ENCODE assay signal across 9 cellular contexts in the genomic region with DNA sequence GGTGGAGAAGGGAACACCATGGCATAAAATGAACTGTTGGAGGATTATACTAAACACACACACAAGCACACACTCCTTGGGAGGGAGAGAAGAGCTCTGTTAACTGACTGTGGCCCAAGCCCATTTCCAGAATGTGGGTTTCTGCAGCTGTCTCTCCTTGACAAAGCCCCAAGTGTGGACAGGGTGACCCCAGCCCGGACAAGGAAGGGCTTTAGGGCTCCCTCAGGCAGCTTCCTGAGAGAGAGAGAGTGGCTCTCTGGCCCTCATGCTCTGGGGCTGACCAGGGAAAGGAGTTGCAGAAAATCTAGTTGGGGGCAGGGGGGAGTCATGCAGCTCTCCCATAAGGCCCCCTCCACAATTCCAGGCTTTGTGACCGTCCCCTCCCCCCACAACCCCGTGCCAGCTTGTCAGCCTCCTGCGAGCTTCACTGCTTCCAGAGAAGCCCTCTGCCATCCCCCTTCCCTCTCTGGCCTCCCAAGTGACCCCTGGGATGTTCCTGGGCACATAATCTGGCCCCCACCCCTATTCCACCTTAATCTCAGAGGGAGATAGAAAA. TPM values are rescaled to one million over a fixed set of nuclear protein-coding genes. Genes with fewer than 3 reads are reported as not detected.
DNase-seq lines count a peak whose midpoint lies in the region; ATAC-seq, FAIRE-seq and TF ChIP-seq lines count a peak whose summit lies in the region.
"Had no signal": no experiment of that assay in that cellular context is flagged by ENCODE, and none has a peak within 500 bp of the region (broad histone marks: within the 10 kb centered on the region; RNA-seq: fewer than 3 reads in every experiment).

No MANE protein-coding gene starts in this region.

- no peak overlapping the region for H3K9ac ChIP-seq in smooth muscle cell (ENCODE audit: low read depth)
- H3K9ac ChIP-seq: KMS-11 had no signal

- no peaks in the 10 kb centered on the region for H3K9me3 ChIP-seq in smooth muscle cell (replicated peaks; ENCODE audit: low read depth)

- peak overlapping the region; percentile 70 for H3K4me3 ChIP-seq in GM23338
- peak overlapping the region; percentile 55 for H3K4me3 ChIP-seq in smooth muscle cell

- H3K36me3 ChIP-seq in GM23338 (ENCODE audit: insufficient read depth), result no peaks in the 10 kb centered on the region
- H3K36me3 ChIP-seq in smooth muscle cell (ENCODE audit: low read depth), result no peaks in the 10 kb centered on the region

- H3F3A ChIP-seq in GM23338 (replicated peaks; ENCODE audit: low read depth) (no peaks in the 10 kb centered on the region), smooth muscle cell (ENCODE audit: low read depth) (no peaks in the 10 kb centered on the region)

- H3K27ac ChIP-seq in GM23338 (ENCODE audit: low read depth) (peak overlapping the region; percentile 84), smooth muscle cell (ENCODE audit: low read depth) (no peak overlapping the region)
- H3K27ac ChIP-seq: KMS-11 had no signal

- intact Hi-C loops in left colon (cut with DNase I, micrococcal nuclease), result no loop called here

- H3K27me3 ChIP-seq in GM23338 (ENCODE audit: insufficient read depth) (no peaks in the 10 kb centered on the region), smooth muscle cell (ENCODE audit: low read depth) (no peaks in the 10 kb centered on the region)

- WGBS in smooth muscle cell (ENCODE audit: low lambda C conversion rate), result 54% methylated on average over 4 of the region's 4 CpGs

- peak overlapping the region; percentile 75 for H3K4me3 Mint-ChIP-seq in GM23338

- peaks cover 4% of the 10 kb centered on the region for H3K27me3 Mint-ChIP-seq in GM23338 (ENCODE audit: insufficient read depth, low read depth, poor library complexity)

- H3K4me2 ChIP-seq in GM23338 (peak overlapping the region; percentile 77), smooth muscle cell (peak overlapping the region; percentile 84)
- H3K4me2 ChIP-seq: KMS-11 had no signal

- H3K79me2 ChIP-seq in GM23338 (replicated peaks; ENCODE audit: insufficient read depth) (peaks cover 48% of the 10 kb centered on the region), smooth muscle cell (ENCODE audit: low read depth) (no peaks in the 10 kb centered on the region)

- ATAC-seq in GM23338 (peak; percentile 18), left colon (peak; percentile 58), GM19397 (IDR thresholded peaks at IDR 0.05; ENCODE audit: unreplicated experiment) (no peak), HG03039 (IDR thresholded peaks at IDR 0.05; ENCODE audit: unreplicated experiment) (no peak)

- no peaks in the 10 kb centered on the region for H3K9me2 ChIP-seq in GM23338 (ENCODE audit: insufficient read depth)

- H3K9me3 Mint-ChIP-seq in GM23338, result peaks cover 15% of the 10 kb centered on the region

- H2AFZ ChIP-seq in GM23338, result no peak overlapping the region
- H2AFZ ChIP-seq in smooth muscle cell (ENCODE audit: low read depth), result peak overlapping the region; percentile 54

- TF ChIP-seq CTCF in GM23338 (conservative IDR thresholded peaks at IDR 0.05; ENCODE audit: low read depth in 2 of 2), result no peak
- TF ChIP-seq CTCF in smooth muscle cell (IDR thresholded peaks at IDR 0.05; ENCODE audit: borderline replicate concordance, insufficient read depth, poor library complexity, severe bottlenecking), result no peak
- no peak for TF ChIP-seq CTCF in D721Med (IDR thresholded peaks at IDR 0.05; ENCODE audit: insufficient read depth, missing control alignments)

- peaks cover 27% of the 10 kb centered on the region for H3K36me3 Mint-ChIP-seq in GM23338 (ENCODE audit: low read depth)

- DNase-seq in GM23338 (ENCODE audit: low spot score) (no peak), cerebellar cortex (ENCODE audit: low spot score) (peak; percentile 18), left colon (peak in 1 of 2 donors; percentile 39), smooth muscle cell (lab: John Stamatoyannopoulos, UW; ENCODE audit: unreplicated experiment) (no peak), GOT3 (lab: John Stamatoyannopoulos, UW) (no peak), D721Med (ENCODE audit: insufficient read length, low spot score) (no peak)

- H3K4me1 ChIP-seq in GM23338 (ENCODE audit: insufficient read depth) (peaks cover 12% of the 10 kb centered on the region), smooth muscle cell (ENCODE audit: low read depth) (no peaks in the 10 kb centered on the region)

- H3K27ac Mint-ChIP-seq in GM23338, result peak overlapping the region; percentile 89

- no peak for FAIRE-seq in D721Med (lab: Jason Lieb, UNC)

- peaks cover 19% of the 10 kb centered on the region for H3K4me1 Mint-ChIP-seq in GM23338

- no peaks in the 10 kb centered on the region for H4K20me1 ChIP-seq in GM23338 (replicated peaks; ENCODE audit: insufficient read depth)
- H4K20me1 ChIP-seq in smooth muscle cell (ENCODE audit: low read depth), result no peaks in the 10 kb centered on the region

TF ChIP-seq in GM23338, 12 proteins besides CTCF, POLR2A, EP300 and RAD21 (continues in another document):
- TF ChIP-seq ZNF462 (CRISPR knock-in tag; IDR thresholded peaks at IDR 0.05) (no peak), EZH2phosphoT487 (IDR thresholded peaks at IDR 0.05; ENCODE audit: unreplicated experiment) (no peak), ZNF114 (CRISPR knock-in tag; IDR thresholded peaks at IDR 0.05) (no peak), CREB1 (CRISPR knock-in tag; IDR thresholded peaks at IDR 0.05; ENCODE audit: low read depth) (no peak), EZH2 (IDR thresholded peaks at IDR 0.05; ENCODE audit: low read depth, unreplicated experiment) (no peak), ZNF331 (CRISPR knock-in tag; IDR thresholded peaks at IDR 0.05; ENCODE audit: low read depth) (no peak), NANOG (IDR thresholded peaks at IDR 0.05; ENCODE audit: borderline replicate concordance) (no peak)

RNA-seq across cellular contexts. Expression of gene ARHGEF9, which starts 0.6 kb away (rescaled TPM):
- 23.1 and 28.2 TPM in 2 replicates for total RNA-seq in GM23338 (2014; rRNA removed; shearing (Covaris generic))
- polyA plus RNA-seq in GM23338 (2016; fragmentation: Nextera tagmentation; extraction: Ambion mirVana) (34.2 and 35.9 TPM in 2 replicates), smooth muscle cell (9.1 and 10.6 TPM in 2 replicates)
- total RNA-seq in left colon (10 to 100 TPM; 31.0 to 40.0 TPM), smooth muscle cell (17.4 and 20.0 TPM in 2 replicates)

Comparison
In these comparisons a context has a peak if more than half of its experiments do, and no peak if none do; other contexts are left out.
1. ATAC-seq: peak in GM23338 (single experiment) and left colon (single experiment); none in GM19397 (single experiment) and HG03039 (single experiment).